8 cellular contexts compared by ENCODE assay signal in genomic region chr5:75236322-75237316, GRCh38. TPM values are rescaled to one million over a fixed set of nuclear protein-coding genes. Genes with fewer than 3 reads are reported as not detected.
A peak's percentile ranks its signal among the peaks of the same experiment; 100 is the strongest.
DNase-seq lines count a peak whose midpoint lies in the region; ATAC-seq and TF ChIP-seq lines count a peak whose summit lies in the region.

ANKRD31 (minus strand) TSS chr5:75236878; CDS start chr5:75236686, 192 bp downstream.

- H3K4me1 ChIP-seq in BE2C, result no peaks in the 10 kb centered on the region

- peak; percentile 52 for TF ChIP-seq CTCF in BE2C (IDR thresholded peaks at IDR 0.05; ENCODE audit: low read depth, low read length)
- peak; percentile 94 for TF ChIP-seq CTCF in coronary artery (IDR thresholded peaks at IDR 0.05)

- H3K36me3 ChIP-seq in BE2C, result no peaks in the 10 kb centered on the region

- peak within 1 kb of the TSS; percentile 86 for H3K4me3 ChIP-seq in BE2C (ENCODE audit: low read depth, low read length)
- H3K4me3 ChIP-seq in coronary artery, result peak within 1 kb of the TSS; percentile 80

- DNase-seq in BE2C (peak; percentile 89), NCI-H510A (lab: John Stamatoyannopoulos, UW) (peak; percentile 53), coronary artery (ENCODE audit: low spot score) (peak; percentile 83), left lobe of liver (ENCODE audit: low spot score) (peak; percentile 87)
- DNase-seq in activated CD4-positive, alpha-beta T cell treated with anti-CD3 and anti-CD28 coated beads for 48 hours, result peak; percentile 90
- DNase-seq in stimulated activated CD4-positive, alpha-beta T cell treated with anti-CD3 and anti-CD28 coated beads, Interleukin-2, amount 100 ng/mL, for 24 hours, result peak; percentile 89 to 91

- H3K27ac ChIP-seq in coronary artery, result peak within 1 kb of the TSS; percentile 54 to 68

- H3K9me3 ChIP-seq in BE2C, result no peaks in the 10 kb centered on the region

- ATAC-seq in GM19035 (IDR thresholded peaks at IDR 0.05; ENCODE audit: unreplicated experiment), result peak; percentile 99
- ATAC-seq in HG03342 (IDR thresholded peaks at IDR 0.05; ENCODE audit: unreplicated experiment), result peak; percentile 99
- peak; percentile 100 for ATAC-seq in left lobe of liver

- H3K27me3 ChIP-seq in BE2C, result no peaks in the 10 kb centered on the region; the same call in 1 of the 2 replicates

RNA-seq across cellular contexts. Expression of gene ANKRD31, which starts in this region (rescaled TPM):
- polyA plus RNA-seq in BE2C (2012; ENCODE audit: insufficient read depth, insufficient read length, low read depth), result 0.12 TPM
- not detected for total RNA-seq in left lobe of liver

Comparison
In these comparisons a context has a peak if more than half of its experiments do, and no peak if none do; other contexts are left out.
1. Peak in every context shown above with its lines: DNase-seq, ATAC-seq, H3K4me3 ChIP-seq and H3K27ac ChIP-seq.
2. Peak in DNase-seq and ATAC-seq in left lobe of liver; RNA of the gene not detected or under 1 TPM.